Comparison of ENCODE assay signal across 8 cellular contexts in the genomic region with DNA sequence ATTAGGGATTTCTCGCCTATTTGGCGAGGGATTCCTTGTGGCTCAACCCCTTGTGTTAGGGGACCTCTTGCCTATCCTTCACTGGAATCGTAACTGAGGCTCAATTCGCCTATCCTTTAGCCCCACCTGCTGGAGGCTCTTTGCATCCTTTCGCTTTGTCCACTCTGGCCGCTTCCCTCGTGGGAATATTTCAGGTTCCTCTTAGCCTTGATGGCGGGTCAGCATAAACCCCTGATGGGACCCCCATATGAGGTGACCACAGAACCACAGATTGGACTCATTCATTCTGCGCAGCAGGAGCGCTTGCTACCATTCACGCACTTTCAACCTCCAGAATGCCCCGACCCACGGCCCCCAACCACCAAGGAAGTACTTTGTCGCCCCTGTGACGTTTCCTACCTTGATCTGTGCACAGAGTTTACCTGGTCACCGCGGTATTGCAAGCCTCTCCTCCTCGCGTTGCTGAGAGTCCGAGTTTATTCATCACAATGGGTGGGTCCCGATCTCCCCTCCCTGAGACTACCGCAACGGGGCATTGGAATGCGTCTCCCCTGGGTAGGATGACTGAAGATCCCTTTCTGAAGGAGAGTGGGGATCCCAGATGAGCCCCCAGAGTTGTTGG. TPM values are rescaled to one million over a fixed set of nuclear protein-coding genes. Genes with fewer than 3 reads are reported as not detected.
DNase-seq lines count a peak whose midpoint lies in the region; ATAC-seq and TF ChIP-seq lines count a peak whose summit lies in the region.

TSS of gene OR52N2 (plus strand) at position 425 of the 622 bp plus-strand sequence. CDS start 11,412 bp downstream, outside the sequence.

- DNase-seq in SKM-1 (lab: John Stamatoyannopoulos, UW; ENCODE audit: unreplicated experiment) (peak; percentile 66), adipocyte (ENCODE audit: low read depth) (peak; percentile 92), right atrium auricular region (ENCODE audit: low spot score) (peak; percentile 78), putamen (ENCODE audit: low spot score) (peak; percentile 47), vagina (ENCODE audit: extremely low spot score in 2 of 2) (no peak)

- TF ChIP-seq RAD21 in Ishikawa (IDR thresholded peaks at IDR 0.05; ENCODE audit: low read depth), result peak; percentile 84

- peak within 1 kb of the TSS; percentile 88 for H3K4me3 ChIP-seq in adipocyte (ENCODE audit: low read length)
- H3K4me3 ChIP-seq in right atrium auricular region, result peak within 1 kb of the TSS; percentile 15 to 53
- peak within 1 kb of the TSS; percentile 30 to 42 for H3K4me3 ChIP-seq in vagina

- H3K9me3 ChIP-seq in ES-I3 (ENCODE audit: control insufficient read depth, insufficient read depth, low read length) (no peaks in the 10 kb centered on the region; the same call in 1 of the 2 replicates), adipocyte (ENCODE audit: control insufficient read depth, low read length) (peaks cover 9% of the 10 kb centered on the region), right atrium auricular region (no peaks in the 10 kb centered on the region), vagina (no peaks in the 10 kb centered on the region)

- TF ChIP-seq CTCF in right atrium auricular region (IDR thresholded peaks at IDR 0.05), result peak; percentile 5 to 88
- peak; percentile 65 to 79 (median 77) for TF ChIP-seq CTCF in vagina (IDR thresholded peaks at IDR 0.05)

- intact Hi-C loops in vagina (cut with DNase I), result loop anchor here (10.0 kb wide), 1 partner anchor 334 kb away; no protein-coding TSS in a partner anchor

- H3K27me3 ChIP-seq in adipocyte (replicated peaks; ENCODE audit: control insufficient read depth, insufficient read depth, low read length) (no peaks in the 10 kb centered on the region), right atrium auricular region (no peaks in the 10 kb centered on the region), vagina (no peaks in the 10 kb centered on the region)

- no peak within 1 kb of the TSS for H3K27ac ChIP-seq in right atrium auricular region
- no peak within 1 kb of the TSS for H3K27ac ChIP-seq in vagina

- ATAC-seq in GM21717 (IDR thresholded peaks at IDR 0.05; ENCODE audit: unreplicated experiment), result peak; percentile 94

- H3K9ac ChIP-seq in ES-I3 (ENCODE audit: low read depth, low read length) (peak within 1 kb of the TSS; percentile 44; the same call in 1 of the 2 replicates), adipocyte (ENCODE audit: low read length) (peak within 1 kb of the TSS; percentile 79)

- no peak for TF ChIP-seq POLR2A in vagina (IDR thresholded peaks at IDR 0.05)

- H3K36me3 ChIP-seq in ES-I3 (ENCODE audit: insufficient read depth, low read length), result no peaks in the 10 kb centered on the region
- no peaks in the 10 kb centered on the region for H3K36me3 ChIP-seq in adipocyte (ENCODE audit: control insufficient read depth, insufficient read depth, low read length, severe bottlenecking)
- H3K36me3 ChIP-seq in right atrium auricular region, result no peaks in the 10 kb centered on the region
- H3K36me3 ChIP-seq in vagina, result no peaks in the 10 kb centered on the region

- no peak for TF ChIP-seq EP300 in Ishikawa (IDR thresholded peaks at IDR 0.05; ENCODE audit: borderline replicate concordance)

- H3K4me1 ChIP-seq in ES-I3 (ENCODE audit: insufficient read depth, low read length) (no peaks in the 10 kb centered on the region; the same call in 1 of the 2 replicates), adipocyte (ENCODE audit: control insufficient read depth, insufficient read depth, low read length) (peaks cover 8% of the 10 kb centered on the region), right atrium auricular region (peaks cover 0 to 9% of the 10 kb centered on the region in 2 donors), vagina (no peaks in the 10 kb centered on the region)

TF ChIP-seq in Ishikawa, 13 proteins besides CTCF, POLR2A, EP300 and RAD21:
- TF ChIP-seq, protein P1, sequence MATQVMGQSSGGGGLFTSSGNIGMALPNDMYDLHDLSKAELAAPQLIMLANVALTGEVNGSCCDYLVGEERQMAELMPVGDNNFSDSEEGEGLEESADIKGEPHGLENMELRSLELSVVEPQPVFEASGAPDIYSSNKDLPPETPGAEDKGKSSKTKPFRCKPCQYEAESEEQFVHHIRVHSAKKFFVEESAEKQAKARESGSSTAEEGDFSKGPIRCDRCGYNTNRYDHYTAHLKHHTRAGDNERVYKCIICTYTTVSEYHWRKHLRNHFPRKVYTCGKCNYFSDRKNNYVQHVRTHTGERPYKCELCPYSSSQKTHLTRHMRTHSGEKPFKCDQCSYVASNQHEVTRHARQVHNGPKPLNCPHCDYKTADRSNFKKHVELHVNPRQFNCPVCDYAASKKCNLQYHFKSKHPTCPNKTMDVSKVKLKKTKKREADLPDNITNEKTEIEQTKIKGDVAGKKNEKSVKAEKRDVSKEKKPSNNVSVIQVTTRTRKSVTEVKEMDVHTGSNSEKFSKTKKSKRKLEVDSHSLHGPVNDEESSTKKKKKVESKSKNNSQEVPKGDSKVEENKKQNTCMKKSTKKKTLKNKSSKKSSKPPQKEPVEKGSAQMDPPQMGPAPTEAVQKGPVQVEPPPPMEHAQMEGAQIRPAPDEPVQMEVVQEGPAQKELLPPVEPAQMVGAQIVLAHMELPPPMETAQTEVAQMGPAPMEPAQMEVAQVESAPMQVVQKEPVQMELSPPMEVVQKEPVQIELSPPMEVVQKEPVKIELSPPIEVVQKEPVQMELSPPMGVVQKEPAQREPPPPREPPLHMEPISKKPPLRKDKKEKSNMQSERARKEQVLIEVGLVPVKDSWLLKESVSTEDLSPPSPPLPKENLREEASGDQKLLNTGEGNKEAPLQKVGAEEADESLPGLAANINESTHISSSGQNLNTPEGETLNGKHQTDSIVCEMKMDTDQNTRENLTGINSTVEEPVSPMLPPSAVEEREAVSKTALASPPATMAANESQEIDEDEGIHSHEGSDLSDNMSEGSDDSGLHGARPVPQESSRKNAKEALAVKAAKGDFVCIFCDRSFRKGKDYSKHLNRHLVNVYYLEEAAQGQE (IDR thresholded peaks at IDR 0.05; ENCODE audit: low read depth), result no peak
- no peak for TF ChIP-seq TCF12 (IDR thresholded peaks at IDR 0.05; ENCODE audit: low read depth)
- no peak for TF ChIP-seq TEAD4 (IDR thresholded peaks at IDR 0.05)
- no peak for TF ChIP-seq CREB1 (IDR thresholded peaks at IDR 0.05; ENCODE audit: low read depth)
- TF ChIP-seq FOXM1 (IDR thresholded peaks at IDR 0.05; ENCODE audit: borderline replicate concordance, low read depth), result no peak
- TF ChIP-seq CEBPB (IDR thresholded peaks at IDR 0.05), result no peak
- TF ChIP-seq YY1 (IDR thresholded peaks at IDR 0.05; ENCODE audit: low read depth), result no peak

RNA-seq across cellular contexts. Expression of gene OR52N2, which starts in this region (rescaled TPM):
- total RNA-seq in right atrium auricular region (not detected), vagina (not detected)

Comparison
In these comparisons a context has a peak if more than half of its experiments do, and no peak if none do; other contexts are left out.
1. Peak in DNase-seq and H3K4me3 ChIP-seq in right atrium auricular region; RNA of the gene not detected or under 1 TPM.
2. DNase-seq: peak in SKM-1 (single experiment), adipocyte (single experiment) and putamen (single experiment); none in vagina (0 of 2).
3. H3K4me3 ChIP-seq: peak in every context shown above with its lines; median percentile 88 in adipocyte; 36 in vagina; 34 in right atrium auricular region.